Comparison of ENCODE assay signal across 29 cellular contexts in genomic region chr2:33728106-33728505, GRCh38.
"Had no signal": no experiment of that assay in that cellular context is flagged by ENCODE, and none has a peak within 500 bp of the region (broad histone marks: within the 10 kb centered on the region; RNA-seq: fewer than 3 reads in every experiment).

No MANE protein-coding gene starts in this region.

- H3K36me3 ChIP-seq: ascending aorta, MG63, SJCRH30 had no signal

- H3K36me3 Mint-ChIP-seq: activated naive CD4-positive, alpha-beta T cell treated with anti-CD3 and anti-CD28 coated beads, Interleukin-2, amount 50 U/mL, for 24 hours; activated naive CD8-positive, alpha-beta T cell treated with anti-CD3 and anti-CD28 coated beads, Interleukin-2, amount 10 ng/mL, durations not matched to agents 7 days and 5 days; IgD-negative memory B cell had no signal

- H3K9me3 ChIP-seq: ascending aorta, MG63, SJCRH30 had no signal

- H3K27ac ChIP-seq: ascending aorta, SJCRH30, SK-N-MC had no signal

- H3K4me3 Mint-ChIP-seq: activated CD4-positive, alpha-beta T cell treated with anti-CD3 and anti-CD28 coated beads, Interleukin-2, amount 10 ng/mL, durations not matched to agents 24 days and 14 days; activated CD8-positive, alpha-beta T cell treated with anti-CD3 and anti-CD28 coated beads for 36 hours; activated naive CD4-positive, alpha-beta T cell treated with anti-CD3 and anti-CD28 coated beads, Interleukin-2, amount 50 U/mL, for 24 hours; activated naive CD8-positive, alpha-beta T cell treated with anti-CD3 and anti-CD28 coated beads, Interleukin-2, amount 10 ng/mL, durations not matched to agents 7 days and 5 days; activated T-cell treated with anti-CD3 and anti-CD28 coated beads, Interleukin-2, amount 50 U/mL, for 72 hours; activated T-helper 17 cell treated with anti-CD3 and anti-CD28 coated beads, Interleukin-2, amount 50 U/mL, for 72 hours; T-helper 1 cell treated with Interleukin-12 subunit alpha and Interleukin-12 subunit beta and Interleukin-4 antibody, amounts not matched to agents 30 μg/mL and 1 μg/mL, for 36 hours; T-helper 2 cell treated with Interferon-gamma antibody and Interleukin-4, amounts not matched to agents 5 μg/mL and 100 μg/mL, for 36 hours had no signal

- ATAC-seq: activated CD8-positive, alpha-beta T cell treated with anti-CD3 and anti-CD28 coated beads for 36 hours; activated T-cell treated with anti-CD3 and anti-CD28 coated beads, Interleukin-2, amount 50 U/mL, for 72 hours; activated T-helper 17 cell treated with anti-CD3 and anti-CD28 coated beads, Interleukin-2, amount 50 U/mL, for 72 hours; Panc1 had no signal

- H3K27ac Mint-ChIP-seq: activated CD4-positive, alpha-beta T cell treated with anti-CD3 and anti-CD28 coated beads, Interleukin-2, amount 10 ng/mL, durations not matched to agents 24 days and 14 days; activated CD8-positive, alpha-beta T cell treated with anti-CD3 and anti-CD28 coated beads for 36 hours; activated naive CD4-positive, alpha-beta T cell treated with anti-CD3 and anti-CD28 coated beads, Interleukin-2, amount 50 U/mL, for 24 hours; activated naive CD8-positive, alpha-beta T cell treated with anti-CD3 and anti-CD28 coated beads, Interleukin-2, amount 10 ng/mL, durations not matched to agents 7 days and 5 days; activated T-cell treated with anti-CD3 and anti-CD28 coated beads, Interleukin-2, amount 50 U/mL, for 72 hours; activated T-helper 17 cell treated with anti-CD3 and anti-CD28 coated beads, Interleukin-2, amount 50 U/mL, for 72 hours; IgD-negative memory B cell; T-helper 1 cell treated with Interleukin-12 subunit alpha and Interleukin-12 subunit beta and Interleukin-4 antibody, amounts not matched to agents 30 μg/mL and 1 μg/mL, for 36 hours; T-helper 2 cell treated with Interferon-gamma antibody and Interleukin-4, amounts not matched to agents 5 μg/mL and 100 μg/mL, for 36 hours had no signal

- H3K4me3 ChIP-seq: ascending aorta, MG63, SJCRH30, SK-N-MC had no signal

- H3K27me3 ChIP-seq: ascending aorta, MG63, SJCRH30 had no signal

- DNase-seq: activated CD4-positive, alpha-beta T cell treated with anti-CD3 and anti-CD28 coated beads, Interleukin-2, amount 10 ng/mL, durations not matched to agents 24 days and 14 days; activated CD4-positive, alpha-beta T cell treated with anti-CD3 and anti-CD28 coated beads, Interleukin-2, amount 50 U/mL, for 4 hours; activated CD8-positive, alpha-beta T cell treated with anti-CD3 and anti-CD28 coated beads for 36 hours; activated effector memory CD4-positive, alpha-beta T cell treated with anti-CD3 and anti-CD28 coated beads, Interleukin-2, amount 50 U/mL, for 16 hours; activated naive CD4-positive, alpha-beta T cell; activated naive CD8-positive, alpha-beta T cell treated with anti-CD3 and anti-CD28 coated beads, Interleukin-2, amount 10 ng/mL, durations not matched to agents 7 days and 5 days; activated T-cell treated with anti-CD3 and anti-CD28 coated beads, Interleukin-2, amount 50 U/mL, for 1 hour; activated T-cell treated with anti-CD3 and anti-CD28 coated beads, Interleukin-2, amount 50 U/mL, for 72 hours; amygdala; Kasumi-1; KG1; MG63; NCI-H1048; NCI-H1105 treated with DMSO at 0.1 percent for 48 hours; NCI-H1436; NCI-H1694 treated with DMSO at 0.1 percent for 48 hours; NCI-H2029; NCI-H345; NCI-H524 treated with DMSO at 0.1 percent for 48 hours; SHP77; SJCRH30 had no signal

- H3K9me3 Mint-ChIP-seq: activated CD4-positive, alpha-beta T cell treated with anti-CD3 and anti-CD28 coated beads, Interleukin-2, amount 10 ng/mL, durations not matched to agents 24 days and 14 days; activated CD8-positive, alpha-beta T cell treated with anti-CD3 and anti-CD28 coated beads for 36 hours; activated naive CD4-positive, alpha-beta T cell treated with anti-CD3 and anti-CD28 coated beads, Interleukin-2, amount 50 U/mL, for 24 hours; IgD-negative memory B cell; T-helper 1 cell treated with Interleukin-12 subunit alpha and Interleukin-12 subunit beta and Interleukin-4 antibody, amounts not matched to agents 30 μg/mL and 1 μg/mL, for 36 hours; T-helper 2 cell treated with Interferon-gamma antibody and Interleukin-4, amounts not matched to agents 5 μg/mL and 100 μg/mL, for 36 hours had no signal

- H3K27me3 Mint-ChIP-seq: activated CD4-positive, alpha-beta T cell treated with anti-CD3 and anti-CD28 coated beads, Interleukin-2, amount 10 ng/mL, durations not matched to agents 24 days and 14 days; activated CD8-positive, alpha-beta T cell treated with anti-CD3 and anti-CD28 coated beads for 36 hours; activated naive CD4-positive, alpha-beta T cell treated with anti-CD3 and anti-CD28 coated beads, Interleukin-2, amount 50 U/mL, for 24 hours had no signal

- H3K4me1 Mint-ChIP-seq: activated CD4-positive, alpha-beta T cell treated with anti-CD3 and anti-CD28 coated beads, Interleukin-2, amount 10 ng/mL, durations not matched to agents 24 days and 14 days; activated naive CD4-positive, alpha-beta T cell treated with anti-CD3 and anti-CD28 coated beads, Interleukin-2, amount 50 U/mL, for 24 hours; activated naive CD8-positive, alpha-beta T cell treated with anti-CD3 and anti-CD28 coated beads, Interleukin-2, amount 10 ng/mL, durations not matched to agents 7 days and 5 days; activated T-helper 17 cell treated with anti-CD3 and anti-CD28 coated beads, Interleukin-2, amount 50 U/mL, for 72 hours had no signal

- H3K4me1 ChIP-seq: ascending aorta, SJCRH30 had no signal
